16 cellular contexts compared by ENCODE assay signal in genomic region chr4:3684546-3684945, GRCh38.
DNase-seq lines count a peak whose midpoint lies in the region; ATAC-seq and TF ChIP-seq lines count a peak whose summit lies in the region.
"Had no signal": no experiment of that assay in that cellular context is flagged by ENCODE, and none has a peak within 500 bp of the region (broad histone marks: within the 10 kb centered on the region; RNA-seq: fewer than 3 reads in every experiment).

No MANE protein-coding gene starts in this region.

- no CpG with 5 or more reads among the region's 8 CpGs for WGBS in H9 (ENCODE audit: extremely low coverage, insufficient read length, low lambda C conversion rate)
- 95% methylated on average over 8 of the region's 8 CpGs for WGBS in suprapubic skin
- 70 to 78% methylated on average over 8 of the region's 8 CpGs for WGBS in GM23248 (ENCODE audit: low coverage in 1 of 2, low lambda C conversion rate in 2 of 2, missing lambda C conversion rate in 2 of 2), 2 experiments

- DNase-seq in CD14-positive monocyte (ENCODE audit: low spot score) = peak; percentile 12
- DNase-seq in H9 = peak; percentile 5
- DNase-seq in lower lobe of right lung = peak; percentile 19
- peak; percentile 29 to 69 for DNase-seq in suprapubic skin (ENCODE audit: low spot score in 2 of 2)
- DNase-seq in brain microvascular endothelial cell = no peak
- DNase-seq in GM23248 = no peak
- DNase-seq: CD8-positive, alpha-beta T cell; COR-L47; DMS153; DMS79 treated with DMSO at 0.1 percent for 48 hours; EL; GOT3 had no signal

- H3K9me3 ChIP-seq in H9 (ENCODE audit: control insufficient read depth, low read depth, low read length) = no peaks in the 10 kb centered on the region
- H3K9me3 ChIP-seq in lower lobe of right lung = no peaks in the 10 kb centered on the region
- H3K9me3 ChIP-seq in suprapubic skin = no peaks in the 10 kb centered on the region
- H3K9me3 ChIP-seq in GM23248 (ENCODE audit: low read depth) = no peaks in the 10 kb centered on the region
- H3K9me3 ChIP-seq: A549, BE2C, HAP-1 had no signal

- no peaks in the 10 kb centered on the region for H3K79me1 ChIP-seq in H9 (ENCODE audit: insufficient read depth, low read depth, low read length, poor library complexity, severe bottlenecking)

- no peak overlapping the region for H2BK12ac ChIP-seq in H9 (ENCODE audit: insufficient read length, low read depth, low read length)

- no peak overlapping the region for H2AFZ ChIP-seq in H9 (ENCODE audit: low read length)
- H2AFZ ChIP-seq in GM23248 = no peak overlapping the region

- no peak for TF ChIP-seq EP300 in suprapubic skin (IDR thresholded peaks at IDR 0.05)

- no peaks in the 10 kb centered on the region for H3F3A ChIP-seq in GM23248 (ENCODE audit: insufficient read depth)

- no peak overlapping the region for H3K27ac ChIP-seq in H9 (ENCODE audit: insufficient read length, low read depth, low read length)
- no peak overlapping the region for H3K27ac ChIP-seq in lower lobe of right lung
- no peak overlapping the region for H3K27ac ChIP-seq in suprapubic skin
- no peak overlapping the region for H3K27ac ChIP-seq in brain microvascular endothelial cell
- no peak overlapping the region for H3K27ac ChIP-seq in GM23248
- H3K27ac ChIP-seq: A549, C4-2B had no signal

- H3T11ph ChIP-seq in H9 (ENCODE audit: low read length) = no peak overlapping the region

- H3K4me3 Mint-ChIP-seq in CD14-positive monocyte = no peak overlapping the region
- no peak overlapping the region for H3K4me3 Mint-ChIP-seq in H9
- H3K4me3 Mint-ChIP-seq: CD8-positive, alpha-beta T cell had no signal

- no peak overlapping the region for H3K14ac ChIP-seq in H9 (ENCODE audit: insufficient read depth, low read length)

- H3K4me3 ChIP-seq in lower lobe of right lung (no peak overlapping the region), suprapubic skin (no peak overlapping the region), brain microvascular endothelial cell (ENCODE audit: low read depth, low read length) (no peak overlapping the region), GM23248 (no peak overlapping the region)
- H3K4me3 ChIP-seq: A549, HAP-1 had no signal

- no peak overlapping the region for H2BK15ac ChIP-seq in H9 (ENCODE audit: low read depth, low read length)

- no peak for ATAC-seq in lower lobe of right lung
- ATAC-seq: A549; CD8-positive, alpha-beta T cell had no signal

- no peak overlapping the region for H2BK5ac ChIP-seq in H9 (ENCODE audit: insufficient read length, low read length)

- H3K56ac ChIP-seq in H9 (ENCODE audit: insufficient read length, low read depth, low read length) = no peak overlapping the region

- no peaks in the 10 kb centered on the region for H3K4me1 ChIP-seq in H9 (ENCODE audit: insufficient read depth, low read length)
- no peaks in the 10 kb centered on the region for H3K4me1 ChIP-seq in lower lobe of right lung
- H3K4me1 ChIP-seq in suprapubic skin = no peaks in the 10 kb centered on the region
- no peaks in the 10 kb centered on the region for H3K4me1 ChIP-seq in GM23248 (ENCODE audit: insufficient read depth)
- H3K4me1 ChIP-seq: A549, BE2C, HAP-1 had no signal

- no peak overlapping the region for H4K91ac ChIP-seq in H9 (ENCODE audit: insufficient read length, low read depth, low read length)

- H3K9me2 ChIP-seq in GM23248 (ENCODE audit: insufficient read depth) = no peaks in the 10 kb centered on the region

- TF ChIP-seq POLR2A in suprapubic skin (IDR thresholded peaks at IDR 0.05) = no peak

- H3K18ac ChIP-seq in H9 (ENCODE audit: insufficient read length, low read depth, low read length) = no peak overlapping the region

- TF ChIP-seq CTCF in CD14-positive monocyte (IDR thresholded peaks at IDR 0.05) (no peak), H9 (conservative IDR thresholded peaks at IDR 0.05) (no peak), lower lobe of right lung (IDR thresholded peaks at IDR 0.05) (no peak), suprapubic skin (IDR thresholded peaks at IDR 0.05) (no peak), brain microvascular endothelial cell (IDR thresholded peaks at IDR 0.05; ENCODE audit: low read depth, low read length, missing control alignments) (no peak)

- H3K4me2 ChIP-seq in H9 (ENCODE audit: insufficient read depth, insufficient read length, low read length) = no peak overlapping the region
- no peak overlapping the region for H3K4me2 ChIP-seq in GM23248 (ENCODE audit: unreplicated experiment)
- H3K4me2 ChIP-seq: A549 had no signal

- H3K4me1 Mint-ChIP-seq in CD14-positive monocyte (no peaks in the 10 kb centered on the region), H9 (peaks cover 0 to 4% of the 10 kb centered on the region in 2 experiments; a peak in 2 of 4 replicates)

- H3K27ac Mint-ChIP-seq in CD14-positive monocyte = no peak overlapping the region
- no peak overlapping the region for H3K27ac Mint-ChIP-seq in H9
- H3K27ac Mint-ChIP-seq: CD8-positive, alpha-beta T cell had no signal

- H2BK20ac ChIP-seq in H9 (ENCODE audit: low read depth, low read length, poor library complexity, severe bottlenecking) = no peak overlapping the region

- in situ Hi-C loops in brain microvascular endothelial cell (cut with HindIII; ENCODE audit: low pct_ligation_motif_present, low sequenced_read_pairs) (no loop called here), GM23248 (cut with MboI) (no loop called here)

- H3K36me3 ChIP-seq in lower lobe of right lung (no peaks in the 10 kb centered on the region), suprapubic skin (no peaks in the 10 kb centered on the region), brain microvascular endothelial cell (replicated peaks) (no peaks in the 10 kb centered on the region), GM23248 (ENCODE audit: low read depth) (no peaks in the 10 kb centered on the region)
- H3K36me3 ChIP-seq: BE2C, HAP-1 had no signal

- no peak overlapping the region for H4K8ac ChIP-seq in H9 (replicated peaks; ENCODE audit: insufficient read length, low read depth, low read length)

- no peaks in the 10 kb centered on the region for H3K23me2 ChIP-seq in H9 (ENCODE audit: insufficient read length, low read depth, low read length, poor library complexity, severe bottlenecking)

- H4K20me1 ChIP-seq in H9 (ENCODE audit: control insufficient read depth, insufficient read depth, insufficient read length) (no peaks in the 10 kb centered on the region), GM23248 (ENCODE audit: insufficient read depth) (no peaks in the 10 kb centered on the region)

- no peak overlapping the region for H3K4ac ChIP-seq in H9 (ENCODE audit: low read depth, low read length)

- H3K79me2 ChIP-seq in H9 (ENCODE audit: insufficient read depth, low read length) = no peaks in the 10 kb centered on the region
- H3K79me2 ChIP-seq in GM23248 (ENCODE audit: insufficient read depth) = no peaks in the 10 kb centered on the region

- H3K36me3 Mint-ChIP-seq in CD14-positive monocyte (no peaks in the 10 kb centered on the region), H9 (ENCODE audit: insufficient read depth in 1 of 3, low read depth in 3 of 3) (no peaks in the 10 kb centered on the region; a peak in 1 of 7 replicates)
- H3K36me3 Mint-ChIP-seq: CD8-positive, alpha-beta T cell had no signal

- no peak overlapping the region for H2AK5ac ChIP-seq in H9 (ENCODE audit: insufficient read length, low read length)

- peaks cover 0 to 4% (median 0%) of the 10 kb centered on the region in 7 donors for H3K9me3 Mint-ChIP-seq in CD14-positive monocyte
- H3K9me3 Mint-ChIP-seq in H9 = no peaks in the 10 kb centered on the region
- H3K9me3 Mint-ChIP-seq: CD8-positive, alpha-beta T cell had no signal

- H2BK120ac ChIP-seq in H9 (ENCODE audit: low read depth, low read length, poor library complexity, severe bottlenecking) = no peak overlapping the region

- no peaks in the 10 kb centered on the region for H3K27me3 ChIP-seq in H9 (ENCODE audit: insufficient read depth, low read length)
- H3K27me3 ChIP-seq in lower lobe of right lung (ENCODE audit: low read depth) = peaks cover 9% of the 10 kb centered on the region
- peaks cover 62% of the 10 kb centered on the region for H3K27me3 ChIP-seq in suprapubic skin
- no peaks in the 10 kb centered on the region for H3K27me3 ChIP-seq in brain microvascular endothelial cell (replicated peaks)
- peaks cover 23% of the 10 kb centered on the region for H3K27me3 ChIP-seq in GM23248 (replicated peaks; ENCODE audit: insufficient read depth)
- H3K27me3 ChIP-seq: BE2C had no signal

- peaks cover 5 to 10% (median 6%) of the 10 kb centered on the region in 3 donors for H3K27me3 Mint-ChIP-seq in CD14-positive monocyte (ENCODE audit: low read depth in 3 of 3)
- H3K27me3 Mint-ChIP-seq in H9 (ENCODE audit: low read depth) = peaks cover 32% of the 10 kb centered on the region

- intact Hi-C loops in CD14-positive monocyte (cut with micrococcal nuclease) = no loop called here
- intact Hi-C loops in lower lobe of right lung (cut with DNase I) = no loop called here

- no peak overlapping the region for H4K5ac ChIP-seq in H9 (ENCODE audit: insufficient read length, low read depth, low read length)

- H3K23ac ChIP-seq in H9 (ENCODE audit: insufficient read length, low read depth, low read length) = no peak overlapping the region

- H3K9ac ChIP-seq in H9 (ENCODE audit: extremely low read depth, insufficient read length, low read length) (no peak overlapping the region), GM23248 (no peak overlapping the region)

Comparison
In these comparisons a context has a peak if more than half of its experiments do, and no peak if none do; other contexts are left out.
1. DNase-seq: peak in CD14-positive monocyte (single experiment), H9 (single experiment), lower lobe of right lung (single experiment) and suprapubic skin (2 of 2); none in brain microvascular endothelial cell (single experiment) and GM23248 (single experiment).